In genomic region chr13:30325668-30326067, GRCh38 we compare ENCODE assay signal across 27 cellular contexts.
"Had no signal": no experiment of that assay in that cellular context is flagged by ENCODE, and none has a peak within 500 bp of the region (broad histone marks: within the 10 kb centered on the region; RNA-seq: fewer than 3 reads in every experiment).

No MANE protein-coding gene starts in this region.

- H3K36me3 Mint-ChIP-seq: activated naive CD4-positive, alpha-beta T cell treated with anti-CD3 and anti-CD28 coated beads, Interleukin-2, amount 50 U/mL, for 72 hours; brain had no signal

- H3K4me1 ChIP-seq: adrenal gland, SJCRH30 had no signal

- H3K4me3 ChIP-seq: adrenal gland, PC-9, SJCRH30, SK-N-MC had no signal

- H3K9me3 Mint-ChIP-seq: activated CD4-positive, alpha-beta memory T cell treated with anti-CD3 and anti-CD28 coated beads, Interleukin-2, amount 10 ng/mL, durations not matched to agents 7 days and 5 days; activated naive CD4-positive, alpha-beta T cell treated with anti-CD3 and anti-CD28 coated beads for 36 hours; activated naive CD4-positive, alpha-beta T cell treated with anti-CD3 and anti-CD28 coated beads, Interleukin-2, amount 50 U/mL, for 72 hours; activated T-cell treated with anti-CD3 and anti-CD28 coated beads, Interleukin-2, amount 50 U/mL, for 24 hours; brain had no signal

- H3K9me3 ChIP-seq: adrenal gland, SJCRH30 had no signal

- H3K4me3 Mint-ChIP-seq: activated CD4-positive, alpha-beta memory T cell treated with anti-CD3 and anti-CD28 coated beads, Interleukin-2, amount 10 ng/mL, durations not matched to agents 7 days and 5 days; activated naive CD4-positive, alpha-beta T cell treated with anti-CD3 and anti-CD28 coated beads for 36 hours; activated T-cell treated with anti-CD3 and anti-CD28 coated beads, Interleukin-2, amount 50 U/mL, for 24 hours; brain had no signal

- H3K27me3 Mint-ChIP-seq: activated CD4-positive, alpha-beta memory T cell treated with anti-CD3 and anti-CD28 coated beads, Interleukin-2, amount 10 ng/mL, durations not matched to agents 7 days and 5 days; activated T-cell treated with anti-CD3 and anti-CD28 coated beads, Interleukin-2, amount 50 U/mL, for 24 hours; brain had no signal

- H2AFZ ChIP-seq: PC-9 had no signal

- DNase-seq: activated CD4-positive, alpha-beta memory T cell treated with anti-CD3 and anti-CD28 coated beads, Interleukin-2, amount 10 ng/mL, durations not matched to agents 7 days and 5 days; activated CD4-positive, alpha-beta T cell treated with anti-CD3 and anti-CD28 coated beads for 1 hour; activated CD4-positive, alpha-beta T cell treated with anti-CD3 and anti-CD28 coated beads for 48 hours; activated CD4-positive, CD25-positive, alpha-beta regulatory T cell; activated CD8-positive, alpha-beta memory T cell treated with anti-CD3 and anti-CD28 coated beads for 24 hours; activated gamma-delta T cell treated with Interleukin-2 at 50 U/mL for 16 hours; activated naive CD4-positive, alpha-beta T cell treated with anti-CD3 and anti-CD28 coated beads for 36 hours; activated T-cell treated with anti-CD3 and anti-CD28 coated beads, Interleukin-2, amount 50 U/mL, for 24 hours; adrenal gland; anterior cingulate cortex; caudate nucleus; cerebellar nuclear complex; NCI-H1048; NCI-H1105 treated with DMSO at 0.1 percent for 48 hours; NCI-H1436 treated with DMSO at 0.1 percent for 48 hours; NCI-H1694 treated with DMSO at 0.1 percent for 48 hours; NCI-H2029; NCI-H345; NCI-H524 treated with DMSO at 0.1 percent for 48 hours; PC-9; Right ventricle myocardium superior; SJCRH30; T1000; WERI-Rb-1 had no signal

- H3K27me3 ChIP-seq: adrenal gland had no signal

- H3K27ac ChIP-seq: adrenal gland, PC-9, SJCRH30, SK-N-MC, WERI-Rb-1 had no signal

- ATAC-seq: activated naive CD4-positive, alpha-beta T cell treated with anti-CD3 and anti-CD28 coated beads, Interleukin-2, amount 50 U/mL, for 72 hours had no signal

- H3K4me1 Mint-ChIP-seq: brain had no signal

- H3K36me3 ChIP-seq: adrenal gland, SJCRH30, WERI-Rb-1 had no signal

- H3K27ac Mint-ChIP-seq: activated CD4-positive, alpha-beta memory T cell treated with anti-CD3 and anti-CD28 coated beads, Interleukin-2, amount 10 ng/mL, durations not matched to agents 7 days and 5 days; activated naive CD4-positive, alpha-beta T cell treated with anti-CD3 and anti-CD28 coated beads for 36 hours; activated naive CD4-positive, alpha-beta T cell treated with anti-CD3 and anti-CD28 coated beads, Interleukin-2, amount 50 U/mL, for 72 hours; activated T-cell treated with anti-CD3 and anti-CD28 coated beads, Interleukin-2, amount 50 U/mL, for 24 hours; brain had no signal

- H3K4me2 ChIP-seq: PC-9 had no signal
